ENCODE assay signal across 15 cellular contexts in the genomic region with DNA sequence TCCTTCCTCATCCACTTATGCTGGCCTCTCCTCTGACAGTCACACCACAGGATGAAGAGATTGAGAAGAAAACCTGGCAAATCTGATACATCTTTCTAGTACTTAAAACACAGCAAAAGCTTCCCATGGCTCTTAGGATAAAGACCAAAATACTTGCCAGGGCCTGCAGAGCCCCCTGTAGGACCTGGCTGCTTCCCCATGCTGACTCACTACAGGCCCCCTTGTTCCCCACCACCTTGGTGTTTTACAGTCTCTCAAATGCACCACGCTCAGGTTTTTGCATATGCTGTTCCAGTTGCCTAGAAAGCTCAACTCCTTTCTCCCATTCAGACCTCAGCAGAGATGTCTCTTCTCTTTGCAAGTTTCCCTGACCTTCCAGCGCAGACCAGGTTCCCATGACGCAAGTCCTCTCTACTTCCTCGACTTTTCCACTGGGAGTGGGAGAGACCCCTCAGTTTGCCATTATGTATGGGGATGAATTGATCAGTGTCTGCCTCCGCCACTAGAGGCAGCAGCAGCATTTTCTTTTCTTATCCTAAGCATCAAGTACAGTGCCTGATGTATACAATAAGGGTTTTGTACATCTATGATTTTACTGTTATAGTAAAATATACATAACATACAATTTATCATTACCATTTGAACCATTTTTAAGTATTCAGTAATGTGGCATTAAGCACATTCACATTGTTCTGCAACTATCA.
A peak's percentile ranks its signal among the peaks of the same experiment; 100 is the strongest.
DNase-seq lines count a peak whose midpoint lies in the region; ATAC-seq, FAIRE-seq and TF ChIP-seq lines count a peak whose summit lies in the region.
"Had no signal": no experiment of that assay in that cellular context is flagged by ENCODE, and none has a peak within 500 bp of the region (broad histone marks: within the 10 kb centered on the region; RNA-seq: fewer than 3 reads in every experiment).

No MANE protein-coding gene starts in this region.

- no peak for FAIRE-seq in astrocyte (lab: Jason Lieb, UNC)

- no peak overlapping the region for H3K14ac ChIP-seq in neuronal stem cell (ENCODE audit: low read length)

- H4K8ac ChIP-seq in neuronal stem cell (ENCODE audit: low read depth, low read length) = no peak overlapping the region

- no peak overlapping the region for H3K18ac ChIP-seq in neuronal stem cell (ENCODE audit: low read length)

- H3K27ac Mint-ChIP-seq in astrocyte (ENCODE audit: unreplicated experiment) = no peak overlapping the region
- H3K27ac Mint-ChIP-seq: activated T-helper 1 cell treated with anti-CD3 and anti-CD28 coated beads, Interleukin-12 subunit alpha, Interleukin-12 subunit beta, Interleukin-2, Interleukin-4 antibody, amounts not matched to agents 30 ng/mL and 10 ng/mL and 1 ng/mL, durations not matched to agents 14 hours and 24 hours and 36 hours; natural killer cell treated with Interleukin-12 subunit alpha and Interleukin-12 subunit beta and Interleukin-15 and Interleukin-18, amount 100 ng/mL, for 72 hours had no signal

- DNase-seq in DND-41 (no peak), HEK293T (ENCODE audit: extremely low spot score) (peak; percentile 43), astrocyte (ENCODE audit: low read depth) (no peak), kidney epithelial cell (ENCODE audit: low read depth) (no peak), NCI-H2196 treated with DMSO at 0.1 percent for 48 hours (lab: John Stamatoyannopoulos, UW; ENCODE audit: unreplicated experiment) (no peak), NCI-H2029 (lab: John Stamatoyannopoulos, UW) (no peak), DMS79 (lab: John Stamatoyannopoulos, UW) (no peak), neuronal stem cell (ENCODE audit: low spot score) (no peak)
- DNase-seq: CD8-positive, alpha-beta memory T cell; esophagus squamous epithelium; NCI-H226; stimulated activated CD4-positive, alpha-beta T cell treated with anti-CD3 and anti-CD28 coated beads, Interleukin-12 subunit alpha, Interleukin-12 subunit beta, amount 100 ng/mL, for 4 hours had no signal

- H3K9ac ChIP-seq in DND-41 (ENCODE audit: low read depth, low read length) (no peak overlapping the region), astrocyte (ENCODE audit: low read length) (no peak overlapping the region), neuronal stem cell (ENCODE audit: low read depth, low read length, poor library complexity) (no peak overlapping the region)

- no peaks in the 10 kb centered on the region for H3K4me1 ChIP-seq in DND-41 (ENCODE audit: insufficient read depth, low read length)
- H3K4me1 ChIP-seq in astrocyte (ENCODE audit: insufficient read depth, low read length) = no peaks in the 10 kb centered on the region
- H3K4me1 ChIP-seq in neuronal stem cell (ENCODE audit: control insufficient read depth in 2 of 2, insufficient read depth in 1 of 2, low read depth in 1 of 2, low read length in 2 of 2) = peaks cover 0 to 8% of the 10 kb centered on the region in 2 donors

- H3K4ac ChIP-seq in neuronal stem cell (ENCODE audit: low read length) = no peak overlapping the region

- H2BK12ac ChIP-seq in neuronal stem cell (ENCODE audit: low read length) = no peak overlapping the region

- H3K27me3 ChIP-seq in DND-41 (ENCODE audit: insufficient read depth, low read length, poor library complexity) = peaks cover 5% of the 10 kb centered on the region
- H3K27me3 ChIP-seq in astrocyte (ENCODE audit: insufficient read depth, low read length) = no peaks in the 10 kb centered on the region
- H3K27me3 ChIP-seq in kidney epithelial cell (ENCODE audit: control insufficient read depth, insufficient read depth, low read length) = peaks cover 2% of the 10 kb centered on the region
- no peaks in the 10 kb centered on the region for H3K27me3 ChIP-seq in neuronal stem cell (ENCODE audit: control insufficient read depth in 3 of 3, insufficient read depth in 3 of 3, low read depth in 1 of 3, low read length in 3 of 3)
- H3K27me3 ChIP-seq: esophagus squamous epithelium had no signal

- H3K79me2 ChIP-seq in DND-41 (ENCODE audit: insufficient read depth, low read length) (no peaks in the 10 kb centered on the region), astrocyte (ENCODE audit: insufficient read depth, low read length) (no peaks in the 10 kb centered on the region)

- H3K9me3 ChIP-seq in DND-41 (ENCODE audit: insufficient read depth, low read length, severe bottlenecking) = no peaks in the 10 kb centered on the region
- no peaks in the 10 kb centered on the region for H3K9me3 ChIP-seq in astrocyte (ENCODE audit: insufficient read depth, low read depth, low read length)
- no peaks in the 10 kb centered on the region for H3K9me3 ChIP-seq in neuronal stem cell (replicated peaks in 1 of 2; ENCODE audit: control insufficient read depth in 2 of 2, insufficient read depth in 1 of 2, low read depth in 1 of 2, low read length in 2 of 2)
- H3K9me3 ChIP-seq: esophagus squamous epithelium had no signal

- no peak overlapping the region for H3K23ac ChIP-seq in neuronal stem cell (ENCODE audit: low read depth, low read length, poor library complexity)

- CTCF ChIA-PET in HEK293T (lab: Yijun Ruan, JAX) = interaction anchor here (0.6 kb wide), 1 partner anchor 238 kb away, joined by 3 read pairs; no protein-coding TSS in a partner anchor

- H3K36me3 ChIP-seq in DND-41 (ENCODE audit: insufficient read depth, low read length) (no peaks in the 10 kb centered on the region), astrocyte (ENCODE audit: insufficient read depth, low read length) (no peaks in the 10 kb centered on the region), kidney epithelial cell (ENCODE audit: control insufficient read depth, insufficient read depth, low read length) (no peaks in the 10 kb centered on the region), neuronal stem cell (replicated peaks in 1 of 2; ENCODE audit: control insufficient read depth in 2 of 2, insufficient read depth in 2 of 2, low read length in 2 of 2) (no peaks in the 10 kb centered on the region)
- H3K36me3 ChIP-seq: esophagus squamous epithelium had no signal

- H4K20me1 ChIP-seq in DND-41 (ENCODE audit: insufficient read depth, low read length) = no peaks in the 10 kb centered on the region
- H4K20me1 ChIP-seq in astrocyte (ENCODE audit: insufficient read depth, low read length) = no peaks in the 10 kb centered on the region

- H3K27ac ChIP-seq in DND-41 (ENCODE audit: low read length) (no peak overlapping the region), astrocyte (ENCODE audit: low read depth, low read length) (no peak overlapping the region), neuronal stem cell (replicated peaks; ENCODE audit: low read length) (no peak overlapping the region)
- H3K27ac ChIP-seq: esophagus squamous epithelium had no signal

- POLR2A ChIA-PET in HEK293T (lab: Yijun Ruan, JAX) = no interaction called here

- H3K79me1 ChIP-seq in neuronal stem cell (ENCODE audit: low read depth, low read length) = no peaks in the 10 kb centered on the region

- peaks cover 19% of the 10 kb centered on the region for H3K27me3 Mint-ChIP-seq in astrocyte (ENCODE audit: low read depth, unreplicated experiment)

- H4K91ac ChIP-seq in neuronal stem cell (ENCODE audit: low read depth, low read length, poor library complexity) = no peak overlapping the region

- TF ChIP-seq CTCF in DND-41 (IDR thresholded peaks at IDR 0.05; ENCODE audit: borderline replicate concordance, extremely low read depth, low read length, poor library complexity, severe bottlenecking) (peak; percentile 53), astrocyte (IDR thresholded peaks at IDR 0.05; ENCODE audit: insufficient read depth, low read depth, low read length) (peak; percentile 18), kidney epithelial cell (IDR thresholded peaks at IDR 0.05; ENCODE audit: insufficient read depth, low read length, poor library complexity, severe bottlenecking) (peak; percentile 32)

- no peaks in the 10 kb centered on the region for H3K36me3 Mint-ChIP-seq in astrocyte (ENCODE audit: low read depth, unreplicated experiment)
- H3K36me3 Mint-ChIP-seq: CD8-positive, alpha-beta memory T cell; natural killer cell treated with Interleukin-12 subunit alpha and Interleukin-12 subunit beta and Interleukin-15 and Interleukin-18, amount 100 ng/mL, for 72 hours had no signal

- no CpG with 5 or more reads among the region's 5 CpGs for WGBS in neuronal stem cell (ENCODE audit: extremely low coverage in 2 of 2, insufficient read length in 2 of 2, insufficient replicate concordance in 1 of 2), 2 donors

- H3K4me3 Mint-ChIP-seq in astrocyte (ENCODE audit: unreplicated experiment) = no peak overlapping the region
- H3K4me3 Mint-ChIP-seq: activated T-helper 1 cell treated with anti-CD3 and anti-CD28 coated beads, Interleukin-12 subunit alpha, Interleukin-12 subunit beta, Interleukin-2, Interleukin-4 antibody, amounts not matched to agents 30 ng/mL and 10 ng/mL and 1 ng/mL, durations not matched to agents 14 hours and 24 hours and 36 hours; CD8-positive, alpha-beta memory T cell; natural killer cell treated with Interleukin-12 subunit alpha and Interleukin-12 subunit beta and Interleukin-15 and Interleukin-18, amount 100 ng/mL, for 72 hours had no signal

- no peak overlapping the region for H2BK120ac ChIP-seq in neuronal stem cell (ENCODE audit: low read depth, low read length)

- H3K4me1 Mint-ChIP-seq in astrocyte (ENCODE audit: low read depth, unreplicated experiment) = no peaks in the 10 kb centered on the region
- H3K4me1 Mint-ChIP-seq: CD8-positive, alpha-beta memory T cell had no signal

- no peak overlapping the region for H2AK5ac ChIP-seq in neuronal stem cell (ENCODE audit: low read depth, low read length)

- no peak for ATAC-seq in DND-41 (ENCODE audit: insufficient read depth, low read depth)
- ATAC-seq: activated CD4-positive, CD25-positive, alpha-beta regulatory T cell treated with anti-CD3 and anti-CD28 coated beads, Interleukin-2, amount 50 U/mL, for 24 hours; natural killer cell treated with Interleukin-12 subunit alpha and Interleukin-12 subunit beta and Interleukin-15 and Interleukin-18, amount 100 ng/mL, for 72 hours had no signal

- no peak overlapping the region for H2BK15ac ChIP-seq in neuronal stem cell (ENCODE audit: low read length)

- H2AFZ ChIP-seq in DND-41 (ENCODE audit: low read depth, low read length) (no peak overlapping the region), astrocyte (ENCODE audit: low read depth, low read length) (peak overlapping the region; percentile 17), neuronal stem cell (ENCODE audit: low read length) (no peak overlapping the region)

- no peaks in the 10 kb centered on the region for H3K9me3 Mint-ChIP-seq in astrocyte (ENCODE audit: unreplicated experiment)
- H3K9me3 Mint-ChIP-seq: activated T-helper 1 cell treated with anti-CD3 and anti-CD28 coated beads, Interleukin-12 subunit alpha, Interleukin-12 subunit beta, Interleukin-2, Interleukin-4 antibody, amounts not matched to agents 30 ng/mL and 10 ng/mL and 1 ng/mL, durations not matched to agents 14 hours and 24 hours and 36 hours; CD8-positive, alpha-beta memory T cell; natural killer cell treated with Interleukin-12 subunit alpha and Interleukin-12 subunit beta and Interleukin-15 and Interleukin-18, amount 100 ng/mL, for 72 hours had no signal

- no peak overlapping the region for H3K4me2 ChIP-seq in DND-41 (ENCODE audit: insufficient read depth, low read length)
- no peak overlapping the region for H3K4me2 ChIP-seq in astrocyte (ENCODE audit: low read length)
- no peak overlapping the region for H3K4me2 ChIP-seq in neuronal stem cell (ENCODE audit: insufficient read depth, low read length, poor library complexity, severe bottlenecking)

- H3K4me3 ChIP-seq in DND-41 (ENCODE audit: low read depth in 1 of 2, low read length in 2 of 2) = no peak overlapping the region
- no peak overlapping the region for H3K4me3 ChIP-seq in astrocyte (ENCODE audit: insufficient read depth, low read depth, low read length)
- no peak overlapping the region for H3K4me3 ChIP-seq in kidney epithelial cell (ENCODE audit: low read depth, low read length)
- H3K4me3 ChIP-seq in neuronal stem cell (ENCODE audit: low read length in 2 of 2) = no peak overlapping the region
- H3K4me3 ChIP-seq: esophagus squamous epithelium had no signal

- no peak overlapping the region for H2BK5ac ChIP-seq in neuronal stem cell (ENCODE audit: low read length)
